Comparison of ENCODE assay signal across 17 cellular contexts in genomic region chr10:71968553-71969474, GRCh38. TPM values are rescaled to one million over a fixed set of nuclear protein-coding genes. Genes with fewer than 3 reads are reported as not detected.
DNase-seq lines count a peak whose midpoint lies in the region; ATAC-seq, FAIRE-seq and TF ChIP-seq lines count a peak whose summit lies in the region.
"Had no signal": no experiment of that assay in that cellular context is flagged by ENCODE, and none has a peak within 500 bp of the region (broad histone marks: within the 10 kb centered on the region; RNA-seq: fewer than 3 reads in every experiment).

No MANE protein-coding gene starts in this region.

- H3K4ac ChIP-seq in mesendoderm (ENCODE audit: low read depth, low read length), result no peak overlapping the region

- H3K56ac ChIP-seq in mesendoderm (ENCODE audit: low read length), result no peak overlapping the region

- TF ChIP-seq POLR2A in K562 (conservative IDR thresholded peaks at IDR 0.05) (no peak), testis (IDR thresholded peaks at IDR 0.05) (no peak)

- TF ChIP-seq EP300 in K562 (IDR thresholded peaks at IDR 0.05; ENCODE audit: low read length), result no peak

- in situ Hi-C loops in K562 (cut with MboI), result no loop called here

- no peak overlapping the region for H3K4me3 Mint-ChIP-seq in activated CD4-positive, alpha-beta T cell treated with anti-CD3 and anti-CD28 coated beads for 36 hours
- H3K4me3 Mint-ChIP-seq: activated naive CD8-positive, alpha-beta T cell treated with anti-CD3 and anti-CD28 coated beads for 36 hours; nephron progenitor cell had no signal

- POLR2A ChIA-PET in K562 (lab: Yijun Ruan, JAX), result interaction anchor here (0.6 to 1.0 kb wide), 2 partner anchors 17 to 228 kb away, joined by 3 read pairs; no protein-coding TSS in a partner anchor
- POLR2A ChIA-PET in HEK293T (lab: Yijun Ruan, JAX), result no interaction called here
- POLR2A ChIA-PET in activated CD4-positive, alpha-beta T cell treated with anti-CD3 and anti-CD28 coated beads for 36 hours (lab: Charles Lee), result no interaction called here

- H3K4me3 ChIP-seq in K562 (no peak overlapping the region), mesendoderm (ENCODE audit: low read length) (no peak overlapping the region), testis (no peak overlapping the region)

- no TSS peak for BruUV-seq in K562 (replicated peaks; lab: Mats Ljungman, UMichigan)

- no peak overlapping the region for H2BK120ac ChIP-seq in mesendoderm (ENCODE audit: low read depth, low read length)

- H2AK5ac ChIP-seq in mesendoderm (ENCODE audit: low read length), result no peak overlapping the region

- H2AFZ ChIP-seq in K562 (ENCODE audit: low read depth, low read length), result no peak overlapping the region

- H3K9ac ChIP-seq in K562 (ENCODE audit: insufficient read depth in 1 of 2, low read depth in 2 of 2, low read length in 2 of 2) (no peak overlapping the region), mesendoderm (ENCODE audit: low read length) (no peak overlapping the region)

- H3K79me1 ChIP-seq in mesendoderm (ENCODE audit: low read length), result peaks cover 19% of the 10 kb centered on the region

- H3K27ac ChIP-seq in K562 (ENCODE audit: extremely low read depth, low read depth, low read length) (no peak overlapping the region), mesendoderm (ENCODE audit: low read depth, low read length) (no peak overlapping the region), testis (peak overlapping the region; percentile 84 to 91)
- H3K27ac ChIP-seq: HL-60 had no signal

- H3K36me3 Mint-ChIP-seq in activated CD4-positive, alpha-beta T cell treated with anti-CD3 and anti-CD28 coated beads for 36 hours (ENCODE audit: low read depth), result no peaks in the 10 kb centered on the region
- H3K36me3 Mint-ChIP-seq: activated naive CD8-positive, alpha-beta T cell treated with anti-CD3 and anti-CD28 coated beads for 36 hours had no signal

- no peak for FAIRE-seq in K562 (lab: Jason Lieb, UNC)
- FAIRE-seq: endometrium had no signal

- no peak overlapping the region for H2BK5ac ChIP-seq in mesendoderm (ENCODE audit: low read length)

- H3K79me2 ChIP-seq in K562 (ENCODE audit: control insufficient read depth, insufficient read depth, low read length), result no peaks in the 10 kb centered on the region
- H3K79me2 ChIP-seq in mesendoderm (ENCODE audit: control insufficient read depth, insufficient read depth, low read length), result peaks cover 21% of the 10 kb centered on the region

- H3K9me3 ChIP-seq in K562 (replicated peaks; ENCODE audit: control insufficient read depth, insufficient read depth, low read depth, low read length) (no peaks in the 10 kb centered on the region), testis (no peaks in the 10 kb centered on the region)

- peaks cover 23% of the 10 kb centered on the region for H3K27me3 Mint-ChIP-seq in activated CD4-positive, alpha-beta T cell treated with anti-CD3 and anti-CD28 coated beads for 36 hours

- DNase-seq in NCI-H748 (lab: John Stamatoyannopoulos, UW; ENCODE audit: unreplicated experiment), result peak; percentile 8
- no peak for DNase-seq in NCI-H748 treated with DMSO at 0.1 percent for 48 hours (lab: John Stamatoyannopoulos, UW)
- no peak for DNase-seq in K562 (ENCODE audit: extremely low read depth in 1 of 4, low spot score in 3 of 4)
- DNase-seq in mesendoderm, result peak; percentile 59
- no peak for DNase-seq in testis
- DNase-seq in HEK293T (ENCODE audit: extremely low spot score), result no peak
- DNase-seq in activated CD4-positive, alpha-beta T cell treated with anti-CD3 and anti-CD28 coated beads for 36 hours, result no peak
- DNase-seq: activated naive CD8-positive, alpha-beta T cell treated with anti-CD3 and anti-CD28 coated beads for 36 hours; NCI-H1092; NCI-H82; nephron progenitor cell; stimulated activated CD4-positive, alpha-beta T cell treated with anti-CD3 and anti-CD28 coated beads, Interleukin-1b, Interleukin-23, amount 100 ng/mL, for 48 hours; stimulated activated naive CD4-positive, alpha-beta T cell treated with Interleukin-2 at 50 U/mL for 16 hours had no signal

- CTCF ChIA-PET in K562 (lab: Yijun Ruan, JAX; ENCODE audit: low intra/inter-chr PET ratio), result interaction anchor here (0.7 to 1.1 kb wide), 2 partner anchors 80 to 481 kb away, joined by 3 to 4 read pairs; no protein-coding TSS in a partner anchor
- CTCF ChIA-PET in HEK293T (lab: Yijun Ruan, JAX), result interaction anchor here (0.6 to 1.1 kb wide), 2 partner anchors 12 to 195 kb away, joined by 3 to 4 read pairs; partner anchors contain the start of gene VSIR
- CTCF ChIA-PET in activated CD4-positive, alpha-beta T cell treated with anti-CD3 and anti-CD28 coated beads for 36 hours (lab: Charles Lee), result no interaction called here

- no peaks in the 10 kb centered on the region for H4K20me1 ChIP-seq in K562 (replicated peaks; ENCODE audit: control insufficient read depth, insufficient read depth, low read length)

- H3K4me1 ChIP-seq in K562 (replicated peaks in 1 of 2; ENCODE audit: control insufficient read depth in 2 of 2, insufficient read depth in 2 of 2, low read length in 2 of 2) (peaks cover 0 to 18% of the 10 kb centered on the region in 2 experiments; a peak in 2 of 5 replicates), mesendoderm (ENCODE audit: control insufficient read depth, low read depth, low read length) (peaks cover 5% of the 10 kb centered on the region), testis (peaks cover 53% of the 10 kb centered on the region)

- TF ChIP-seq RAD21 in K562 (CRISPR knock-in tag; conservative IDR thresholded peaks at IDR 0.05 in 1 of 2, IDR thresholded peaks at IDR 0.05 in 1 of 2), result no peak

- intact Hi-C loops in K562 (cut with micrococcal nuclease) (no loop called here), testis (cut with DNase I; ENCODE audit: low total_unique reads) (loop anchor here (10.0 kb wide), 2 partner anchors 76 to 366 kb away; no protein-coding TSS in a partner anchor)
- intact Hi-C loops in activated CD4-positive, alpha-beta T cell treated with anti-CD3 and anti-CD28 coated beads for 36 hours (cut with DNase I, micrococcal nuclease), result loop anchor here in 1 of 2 experiments (10.0 kb wide), 1 partner anchor 276 kb away; no protein-coding TSS in a partner anchor

- TF ChIP-seq CTCF in K562 (IDR thresholded peaks at IDR 0.05 in 2 of 3, conservative IDR thresholded peaks at IDR 0.05 in 1 of 3; ENCODE audit: insufficient read depth in 2 of 3, low read depth in 1 of 3, low read length in 3 of 3) (no peak), testis (IDR thresholded peaks at IDR 0.05) (no peak)

- no peaks in the 10 kb centered on the region for H3K9me1 ChIP-seq in K562 (ENCODE audit: control insufficient read depth, insufficient read depth, low read length)

- H3K18ac ChIP-seq in mesendoderm (ENCODE audit: low read length), result no peak overlapping the region

- no peak overlapping the region for H3K27ac Mint-ChIP-seq in activated CD4-positive, alpha-beta T cell treated with anti-CD3 and anti-CD28 coated beads for 36 hours
- H3K27ac Mint-ChIP-seq: activated naive CD8-positive, alpha-beta T cell treated with anti-CD3 and anti-CD28 coated beads for 36 hours; nephron progenitor cell had no signal

- H4K8ac ChIP-seq in mesendoderm (ENCODE audit: low read depth, low read length), result no peak overlapping the region

- ATAC-seq in K562, result no peak
- ATAC-seq in HG03520 (IDR thresholded peaks at IDR 0.05; ENCODE audit: unreplicated experiment), result no peak
- ATAC-seq in activated CD4-positive, alpha-beta T cell treated with anti-CD3 and anti-CD28 coated beads for 36 hours, result no peak

- H3K27me3 ChIP-seq in K562 (ENCODE audit: control insufficient read depth in 2 of 2, insufficient read depth in 2 of 2, low read length in 2 of 2) (peaks cover 45 to 84% of the 10 kb centered on the region in 2 experiments), mesendoderm (ENCODE audit: insufficient read depth, low read length, poor library complexity) (no peaks in the 10 kb centered on the region), testis (no peaks in the 10 kb centered on the region)

- H3K4me2 ChIP-seq in K562 (ENCODE audit: insufficient read depth, low read length) (no peak overlapping the region), mesendoderm (ENCODE audit: low read length) (no peak overlapping the region)

- no peak overlapping the region for H4K5ac ChIP-seq in mesendoderm (ENCODE audit: low read length)

- H3K23ac ChIP-seq in mesendoderm (ENCODE audit: low read length), result no peak overlapping the region

- 2% methylated on average over 11 of the region's 11 CpGs for WGBS in K562 (ENCODE audit: insufficient coverage, low coverage, missing lambda C conversion rate)
- no CpG with 5 or more reads among the region's 11 CpGs for WGBS in mesendoderm (ENCODE audit: extremely low coverage, insufficient coverage, low lambda C conversion rate)
- 48 to 60% methylated on average over 10 to 11 of the region's 11 CpGs for WGBS in testis, 2 donors

- H3K36me3 ChIP-seq in K562 (ENCODE audit: control insufficient read depth, insufficient read depth, low read length) (no peaks in the 10 kb centered on the region), mesendoderm (ENCODE audit: control insufficient read depth, insufficient read depth, low read length) (no peaks in the 10 kb centered on the region), testis (ENCODE audit: low read depth, missing control alignments) (no peaks in the 10 kb centered on the region)

- no peak overlapping the region for H2BK15ac ChIP-seq in mesendoderm (replicated peaks; ENCODE audit: low read depth)

- H3K9me3 Mint-ChIP-seq in activated CD4-positive, alpha-beta T cell treated with anti-CD3 and anti-CD28 coated beads for 36 hours (ENCODE audit: low read depth), result no peaks in the 10 kb centered on the region
- H3K9me3 Mint-ChIP-seq: nephron progenitor cell had no signal

- peaks cover 33% of the 10 kb centered on the region for H3K4me1 Mint-ChIP-seq in activated CD4-positive, alpha-beta T cell treated with anti-CD3 and anti-CD28 coated beads for 36 hours

RNA-seq across cellular contexts. Expression of gene CHST3, which starts 4.6 kb away (rescaled TPM):
- total RNA-seq in K562 (2011; cell fraction: chromatin; rRNA removed; ENCODE audit: low replicate concordance), result 0.11 and 0.12 TPM in 2 replicates
- 0.13 and 0.17 TPM in 2 replicates for total RNA-seq in K562 (2011; cell fraction: nucleolus; rRNA removed)
- 0.15 TPM in 2 replicates for total RNA-seq in K562 (2011; cell fraction: nucleoplasm; rRNA removed)
- total RNA-seq in K562 (2014; rRNA removed), result 0.23 and 0.33 TPM in 2 replicates
- total RNA-seq in K562 (2014; rRNA removed; fragmentation: Illumina TruSeq; extraction: Trizol), result 0.13 and 0.15 TPM in 2 replicates
- 1.3 TPM in 2 replicates for total RNA-seq in K562 (2015; rRNA removed; fragmentation: Illumina TruSeq; extraction: Trizol)
- 0.38 and 0.42 TPM in 2 replicates for total RNA-seq in K562 (2021)
- 0.06 and 0.18 TPM in 2 replicates for polyA plus RNA-seq in K562 (2011; rRNA removed)
- 0.01 and 0.13 TPM in 2 replicates for polyA plus RNA-seq in K562 (2011; cell fraction: cytosol; rRNA removed)
- polyA plus RNA-seq in K562 (2011; cell fraction: nucleus; rRNA removed), result 0.04 and 0.20 TPM in 2 replicates
- 0.43 and 0.76 TPM in 2 replicates for polyA plus RNA-seq in K562 (2012)
- 0.17 and 0.18 TPM in 2 replicates for polyA plus RNA-seq in K562 (2014; fragmentation: Illumina TruSeq; extraction: Trizol)
- polyA plus RNA-seq in K562 (2014; fragmentation: Nextera tagmentation; extraction: Ambion mirVana), result under 1 TPM; 0.01 to 0.04 TPM
- 0.07 and 0.34 TPM in 2 replicates for polyA plus RNA-seq in K562 (2014; rRNA removed)
- polyA minus RNA-seq in K562 (2011; rRNA and poly(A)+ RNA removed), result 0.04 and 0.51 TPM in 2 replicates
- polyA minus RNA-seq in K562 (2011; cell fraction: cytosol; rRNA and poly(A)+ RNA removed), result 0.10 and 0.55 TPM in 2 replicates
- 0.13 and 0.78 TPM in 2 replicates for polyA minus RNA-seq in K562 (2011; cell fraction: nucleus; rRNA and poly(A)+ RNA removed)
- polyA plus RNA-seq in mesendoderm (2013, experiment 1 of 2), result 4.9 TPM
- 4.9 TPM for polyA plus RNA-seq in mesendoderm (2013, experiment 2 of 2)
- total RNA-seq in testis, result 100 to 1,000 TPM; 107 to 218 TPM
- 55.3 TPM for polyA plus RNA-seq in testis (ENCODE audit: insufficient read depth, low read depth, low replicate concordance)
- total RNA-seq in activated CD4-positive, alpha-beta T cell treated with anti-CD3 and anti-CD28 coated beads for 36 hours, result under 1 TPM; 0.46 to 0.47 TPM
- total RNA-seq: T-helper 1 cell treated with Interleukin-12 subunit alpha and Interleukin-12 subunit beta and Interleukin-4 antibody, amounts not matched to agents 30 ng/mL and 1 ng/mL, for 36 hours had no signal

Comparison
In these comparisons a context has a peak if more than half of its experiments do, and no peak if none do; other contexts are left out.
1. DNase-seq: peak in NCI-H748 (single experiment) and mesendoderm (single experiment); none in NCI-H748 treated with DMSO at 0.1 percent for 48 hours (single experiment), K562 (0 of 4), testis (single experiment), HEK293T (single experiment) and activated CD4-positive, alpha-beta T cell treated with anti-CD3 and anti-CD28 coated beads for 36 hours (single experiment).
2. H3K27ac ChIP-seq: peak in testis (2 of 2); none in K562 (single experiment) and mesendoderm (single experiment).
3. RNA of gene CHST3, which starts 4.6 kb away (total RNA-seq): 107 to 218 TPM in testis; 0.46 to 0.47 TPM in activated CD4-positive, alpha-beta T cell treated with anti-CD3 and anti-CD28 coated beads for 36 hours and 0.11 to 1.3 TPM in K562; every median in the first group is over 10 times any median in the second.